1 cellular context compared by ENCODE assay signal in the genomic region with DNA sequence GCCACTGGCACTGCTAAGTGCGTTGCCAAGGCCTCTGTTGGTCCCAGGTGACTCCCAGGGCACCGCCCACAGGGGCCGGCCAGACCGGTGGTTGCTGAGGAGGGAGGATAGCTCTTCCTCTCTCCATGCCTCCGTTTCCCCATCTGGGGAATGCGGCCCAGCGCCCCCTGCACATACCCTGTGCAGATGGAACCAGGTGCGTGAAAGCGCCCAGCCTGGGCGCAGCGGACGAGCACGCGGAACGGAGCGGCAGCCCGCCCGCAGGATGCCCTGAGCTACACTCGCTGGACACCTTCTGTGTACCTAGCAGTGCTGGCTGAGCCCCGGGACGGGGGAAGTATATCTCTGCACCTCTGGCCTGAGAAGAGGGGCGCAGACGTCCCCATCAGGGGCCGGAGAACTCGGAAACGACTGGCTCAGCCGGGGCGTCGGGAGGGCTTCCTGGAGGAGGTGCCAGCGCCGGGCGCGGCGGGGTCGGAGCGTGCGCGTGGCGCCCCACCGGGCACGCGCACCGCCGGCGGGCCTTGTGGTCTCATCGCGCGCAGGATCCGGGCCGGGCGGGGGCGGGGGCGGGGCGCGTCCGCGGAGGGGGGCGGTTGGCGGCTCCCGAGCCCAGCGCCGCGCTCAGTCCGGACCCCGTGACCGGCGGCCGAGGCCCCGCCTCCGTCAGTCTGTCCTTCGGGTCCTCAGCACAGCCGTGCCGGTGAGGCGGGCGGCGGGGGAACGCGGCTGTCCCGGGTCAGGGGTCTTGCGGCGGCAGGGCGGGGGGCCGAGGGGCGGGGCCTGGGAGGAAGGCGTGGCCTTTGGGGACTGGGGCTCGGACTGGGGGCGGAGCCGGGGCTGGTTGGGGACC.
TF ChIP-seq lines count a peak whose summit lies in the region.

A gene (minus strand): TSS at position 6 of the 853 bp plus-strand sequence. CDS start 76 bp downstream, outside the sequence.
A gene with protein sequence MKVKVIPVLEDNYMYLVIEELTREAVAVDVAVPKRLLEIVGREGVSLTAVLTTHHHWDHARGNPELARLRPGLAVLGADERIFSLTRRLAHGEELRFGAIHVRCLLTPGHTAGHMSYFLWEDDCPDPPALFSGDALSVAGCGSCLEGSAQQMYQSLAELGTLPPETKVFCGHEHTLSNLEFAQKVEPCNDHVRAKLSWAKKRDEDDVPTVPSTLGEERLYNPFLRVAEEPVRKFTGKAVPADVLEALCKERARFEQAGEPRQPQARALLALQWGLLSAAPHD (plus strand): TSS at position 669 of the 853 bp plus-strand sequence. CDS start 404 bp downstream, outside the sequence.

TF ChIP-seq in K562, 482 proteins besides CTCF, POLR2A, EP300 and RAD21 (continued from another document and continues in another):
- TF ChIP-seq TAF1 (IDR thresholded peaks at IDR 0.05; ENCODE audit: control insufficient read depth, extremely low read depth, insufficient read depth, low read length, severe bottlenecking) (peak; percentile 33), SIN3A (IDR thresholded peaks at IDR 0.05; ENCODE audit: borderline replicate concordance in 2 of 2, control insufficient read depth in 1 of 2, low read depth in 2 of 2, low read length in 2 of 2) (peak in 1 of 2 experiments; percentile 21; a peak in 1 of 4 replicates), MTF1 (CRISPR knock-in tag; IDR thresholded peaks at IDR 0.05; ENCODE audit: borderline replicate concordance) (no peak), MIER1 (IDR thresholded peaks at IDR 0.05; ENCODE audit: low read depth) (no peak), GTF2E2 (tag; IDR thresholded peaks at IDR 0.05) (no peak), SUPT5H (IDR thresholded peaks at IDR 0.05) (peak; percentile 4; the same call in 1 of the 2 replicates), GATA2 (CRISPR knock-in tag; IDR thresholded peaks at IDR 0.05) (no peak), ATF7 (IDR thresholded peaks at IDR 0.05) (no peak), KLF6 (CRISPR knock-in tag; IDR thresholded peaks at IDR 0.05; ENCODE audit: borderline replicate concordance) (no peak), ETV5 (CRISPR knock-in tag; IDR thresholded peaks at IDR 0.05; ENCODE audit: low read depth) (no peak), KDM4B (IDR thresholded peaks at IDR 0.05; ENCODE audit: borderline replicate concordance in 2 of 2, low read depth in 1 of 2) (no peak), RBM25 (IDR thresholded peaks at IDR 0.05; ENCODE audit: low read depth, low read length, severe bottlenecking) (peak; percentile 99), ZNF217 (CRISPR knock-in tag; IDR thresholded peaks at IDR 0.05) (no peak), ZC3H11A (IDR thresholded peaks at IDR 0.05; ENCODE audit: low read depth, low read length) (no peak), TAF15 (IDR thresholded peaks at IDR 0.05; ENCODE audit: low read depth, low read length) (peak; percentile 72; the same call in 1 of the 2 replicates), FOXM1 (IDR thresholded peaks at IDR 0.05; ENCODE audit: low read depth) (no peak), FOXM1 (CRISPR knock-in tag; IDR thresholded peaks at IDR 0.05; ENCODE audit: low read depth) (no peak), TRIM24 (IDR thresholded peaks at IDR 0.05) (no peak), ZNF263 (CRISPR knock-in tag; IDR thresholded peaks at IDR 0.05; ENCODE audit: borderline replicate concordance) (no peak), COPS2 (conservative IDR thresholded peaks at IDR 0.05) (no peak), BCOR (IDR thresholded peaks at IDR 0.05) (peak; percentile 70; the same call in 1 of the 2 replicates), GATAD2A (IDR thresholded peaks at IDR 0.05) (no peak), PCBP1 (IDR thresholded peaks at IDR 0.05; ENCODE audit: low read depth, low read length, poor library complexity, severe bottlenecking) (peak; percentile 52), CHD4 (IDR thresholded peaks at IDR 0.05; ENCODE audit: insufficient read depth, insufficient replicate concordance, low read depth, low read length, poor library complexity, severe bottlenecking) (peak; percentile 44), SRSF3 (IDR thresholded peaks at IDR 0.05; ENCODE audit: insufficient read depth, low read length) (no peak), NFIX (CRISPR knock-in tag; IDR thresholded peaks at IDR 0.05; ENCODE audit: low read depth) (no peak), JUND (IDR thresholded peaks at IDR 0.05; ENCODE audit: borderline replicate concordance, low read depth, low read length) (no peak), JUND (tag; IDR thresholded peaks at IDR 0.05; ENCODE audit: borderline replicate concordance, low read depth, low read length) (no peak), ZNF668 (CRISPR knock-in tag; IDR thresholded peaks at IDR 0.05) (no peak), POLR2AphosphoS2 (IDR thresholded peaks at IDR 0.05; ENCODE audit: low read length) (no peak)
- TF ChIP-seq, protein P1, sequence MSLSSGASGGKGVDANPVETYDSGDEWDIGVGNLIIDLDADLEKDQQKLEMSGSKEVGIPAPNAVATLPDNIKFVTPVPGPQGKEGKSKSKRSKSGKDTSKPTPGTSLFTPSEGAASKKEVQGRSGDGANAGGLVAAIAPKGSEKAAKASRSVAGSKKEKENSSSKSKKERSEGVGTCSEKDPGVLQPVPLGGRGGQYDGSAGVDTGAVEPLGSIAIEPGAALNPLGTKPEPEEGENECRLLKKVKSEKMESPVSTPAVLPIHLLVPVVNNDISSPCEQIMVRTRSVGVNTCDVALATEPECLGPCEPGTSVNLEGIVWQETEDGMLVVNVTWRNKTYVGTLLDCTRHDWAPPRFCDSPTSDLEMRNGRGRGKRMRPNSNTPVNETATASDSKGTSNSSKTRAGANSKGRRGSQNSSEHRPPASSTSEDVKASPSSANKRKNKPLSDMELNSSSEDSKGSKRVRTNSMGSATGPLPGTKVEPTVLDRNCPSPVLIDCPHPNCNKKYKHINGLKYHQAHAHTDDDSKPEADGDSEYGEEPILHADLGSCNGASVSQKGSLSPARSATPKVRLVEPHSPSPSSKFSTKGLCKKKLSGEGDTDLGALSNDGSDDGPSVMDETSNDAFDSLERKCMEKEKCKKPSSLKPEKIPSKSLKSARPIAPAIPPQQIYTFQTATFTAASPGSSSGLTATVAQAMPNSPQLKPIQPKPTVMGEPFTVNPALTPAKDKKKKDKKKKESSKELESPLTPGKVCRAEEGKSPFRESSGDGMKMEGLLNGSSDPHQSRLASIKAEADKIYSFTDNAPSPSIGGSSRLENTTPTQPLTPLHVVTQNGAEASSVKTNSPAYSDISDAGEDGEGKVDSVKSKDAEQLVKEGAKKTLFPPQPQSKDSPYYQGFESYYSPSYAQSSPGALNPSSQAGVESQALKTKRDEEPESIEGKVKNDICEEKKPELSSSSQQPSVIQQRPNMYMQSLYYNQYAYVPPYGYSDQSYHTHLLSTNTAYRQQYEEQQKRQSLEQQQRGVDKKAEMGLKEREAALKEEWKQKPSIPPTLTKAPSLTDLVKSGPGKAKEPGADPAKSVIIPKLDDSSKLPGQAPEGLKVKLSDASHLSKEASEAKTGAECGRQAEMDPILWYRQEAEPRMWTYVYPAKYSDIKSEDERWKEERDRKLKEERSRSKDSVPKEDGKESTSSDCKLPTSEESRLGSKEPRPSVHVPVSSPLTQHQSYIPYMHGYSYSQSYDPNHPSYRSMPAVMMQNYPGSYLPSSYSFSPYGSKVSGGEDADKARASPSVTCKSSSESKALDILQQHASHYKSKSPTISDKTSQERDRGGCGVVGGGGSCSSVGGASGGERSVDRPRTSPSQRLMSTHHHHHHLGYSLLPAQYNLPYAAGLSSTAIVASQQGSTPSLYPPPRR (CRISPR knock-in tag; IDR thresholded peaks at IDR 0.05; ENCODE audit: borderline replicate concordance), result no peak
- TF ChIP-seq, protein P2, sequence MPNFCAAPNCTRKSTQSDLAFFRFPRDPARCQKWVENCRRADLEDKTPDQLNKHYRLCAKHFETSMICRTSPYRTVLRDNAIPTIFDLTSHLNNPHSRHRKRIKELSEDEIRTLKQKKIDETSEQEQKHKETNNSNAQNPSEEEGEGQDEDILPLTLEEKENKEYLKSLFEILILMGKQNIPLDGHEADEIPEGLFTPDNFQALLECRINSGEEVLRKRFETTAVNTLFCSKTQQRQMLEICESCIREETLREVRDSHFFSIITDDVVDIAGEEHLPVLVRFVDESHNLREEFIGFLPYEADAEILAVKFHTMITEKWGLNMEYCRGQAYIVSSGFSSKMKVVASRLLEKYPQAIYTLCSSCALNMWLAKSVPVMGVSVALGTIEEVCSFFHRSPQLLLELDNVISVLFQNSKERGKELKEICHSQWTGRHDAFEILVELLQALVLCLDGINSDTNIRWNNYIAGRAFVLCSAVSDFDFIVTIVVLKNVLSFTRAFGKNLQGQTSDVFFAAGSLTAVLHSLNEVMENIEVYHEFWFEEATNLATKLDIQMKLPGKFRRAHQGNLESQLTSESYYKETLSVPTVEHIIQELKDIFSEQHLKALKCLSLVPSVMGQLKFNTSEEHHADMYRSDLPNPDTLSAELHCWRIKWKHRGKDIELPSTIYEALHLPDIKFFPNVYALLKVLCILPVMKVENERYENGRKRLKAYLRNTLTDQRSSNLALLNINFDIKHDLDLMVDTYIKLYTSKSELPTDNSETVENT (CRISPR knock-in tag; IDR thresholded peaks at IDR 0.05), result no peak
- TF ChIP-seq, protein P3, sequence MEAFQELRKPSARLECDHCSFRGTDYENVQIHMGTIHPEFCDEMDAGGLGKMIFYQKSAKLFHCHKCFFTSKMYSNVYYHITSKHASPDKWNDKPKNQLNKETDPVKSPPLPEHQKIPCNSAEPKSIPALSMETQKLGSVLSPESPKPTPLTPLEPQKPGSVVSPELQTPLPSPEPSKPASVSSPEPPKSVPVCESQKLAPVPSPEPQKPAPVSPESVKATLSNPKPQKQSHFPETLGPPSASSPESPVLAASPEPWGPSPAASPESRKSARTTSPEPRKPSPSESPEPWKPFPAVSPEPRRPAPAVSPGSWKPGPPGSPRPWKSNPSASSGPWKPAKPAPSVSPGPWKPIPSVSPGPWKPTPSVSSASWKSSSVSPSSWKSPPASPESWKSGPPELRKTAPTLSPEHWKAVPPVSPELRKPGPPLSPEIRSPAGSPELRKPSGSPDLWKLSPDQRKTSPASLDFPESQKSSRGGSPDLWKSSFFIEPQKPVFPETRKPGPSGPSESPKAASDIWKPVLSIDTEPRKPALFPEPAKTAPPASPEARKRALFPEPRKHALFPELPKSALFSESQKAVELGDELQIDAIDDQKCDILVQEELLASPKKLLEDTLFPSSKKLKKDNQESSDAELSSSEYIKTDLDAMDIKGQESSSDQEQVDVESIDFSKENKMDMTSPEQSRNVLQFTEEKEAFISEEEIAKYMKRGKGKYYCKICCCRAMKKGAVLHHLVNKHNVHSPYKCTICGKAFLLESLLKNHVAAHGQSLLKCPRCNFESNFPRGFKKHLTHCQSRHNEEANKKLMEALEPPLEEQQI (IDR thresholded peaks at IDR 0.05), result no peak
- TF ChIP-seq, protein P4, sequence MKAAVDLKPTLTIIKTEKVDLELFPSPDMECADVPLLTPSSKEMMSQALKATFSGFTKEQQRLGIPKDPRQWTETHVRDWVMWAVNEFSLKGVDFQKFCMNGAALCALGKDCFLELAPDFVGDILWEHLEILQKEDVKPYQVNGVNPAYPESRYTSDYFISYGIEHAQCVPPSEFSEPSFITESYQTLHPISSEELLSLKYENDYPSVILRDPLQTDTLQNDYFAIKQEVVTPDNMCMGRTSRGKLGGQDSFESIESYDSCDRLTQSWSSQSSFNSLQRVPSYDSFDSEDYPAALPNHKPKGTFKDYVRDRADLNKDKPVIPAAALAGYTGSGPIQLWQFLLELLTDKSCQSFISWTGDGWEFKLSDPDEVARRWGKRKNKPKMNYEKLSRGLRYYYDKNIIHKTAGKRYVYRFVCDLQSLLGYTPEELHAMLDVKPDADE (conservative IDR thresholded peaks at IDR 0.05; ENCODE audit: control insufficient read depth, low read depth, low read length), result peak; percentile 72
- TF ChIP-seq, protein P5, sequence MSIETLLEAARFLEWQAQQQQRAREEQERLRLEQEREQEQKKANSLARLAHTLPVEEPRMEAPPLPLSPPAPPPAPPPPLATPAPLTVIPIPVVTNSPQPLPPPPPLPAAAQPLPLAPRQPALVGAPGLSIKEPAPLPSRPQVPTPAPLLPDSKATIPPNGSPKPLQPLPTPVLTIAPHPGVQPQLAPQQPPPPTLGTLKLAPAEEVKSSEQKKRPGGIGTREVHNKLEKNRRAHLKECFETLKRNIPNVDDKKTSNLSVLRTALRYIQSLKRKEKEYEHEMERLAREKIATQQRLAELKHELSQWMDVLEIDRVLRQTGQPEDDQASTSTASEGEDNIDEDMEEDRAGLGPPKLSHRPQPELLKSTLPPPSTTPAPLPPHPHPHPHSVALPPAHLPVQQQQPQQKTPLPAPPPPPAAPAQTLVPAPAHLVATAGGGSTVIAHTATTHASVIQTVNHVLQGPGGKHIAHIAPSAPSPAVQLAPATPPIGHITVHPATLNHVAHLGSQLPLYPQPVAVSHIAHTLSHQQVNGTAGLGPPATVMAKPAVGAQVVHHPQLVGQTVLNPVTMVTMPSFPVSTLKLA (conservative IDR thresholded peaks at IDR 0.05), result no peak
- TF ChIP-seq, protein P6, sequence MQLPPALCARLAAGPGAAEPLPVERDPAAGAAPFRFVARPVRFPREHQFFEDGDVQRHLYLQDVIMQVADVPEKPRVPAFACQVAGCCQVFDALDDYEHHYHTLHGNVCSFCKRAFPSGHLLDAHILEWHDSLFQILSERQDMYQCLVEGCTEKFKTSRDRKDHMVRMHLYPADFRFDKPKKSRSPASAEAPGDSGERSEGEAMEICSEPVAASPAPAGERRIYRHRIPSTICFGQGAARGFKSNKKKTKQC (CRISPR knock-in tag; IDR thresholded peaks at IDR 0.05), result peak; percentile 36; the same call in 1 of the 2 replicates
- TF ChIP-seq, protein P7, sequence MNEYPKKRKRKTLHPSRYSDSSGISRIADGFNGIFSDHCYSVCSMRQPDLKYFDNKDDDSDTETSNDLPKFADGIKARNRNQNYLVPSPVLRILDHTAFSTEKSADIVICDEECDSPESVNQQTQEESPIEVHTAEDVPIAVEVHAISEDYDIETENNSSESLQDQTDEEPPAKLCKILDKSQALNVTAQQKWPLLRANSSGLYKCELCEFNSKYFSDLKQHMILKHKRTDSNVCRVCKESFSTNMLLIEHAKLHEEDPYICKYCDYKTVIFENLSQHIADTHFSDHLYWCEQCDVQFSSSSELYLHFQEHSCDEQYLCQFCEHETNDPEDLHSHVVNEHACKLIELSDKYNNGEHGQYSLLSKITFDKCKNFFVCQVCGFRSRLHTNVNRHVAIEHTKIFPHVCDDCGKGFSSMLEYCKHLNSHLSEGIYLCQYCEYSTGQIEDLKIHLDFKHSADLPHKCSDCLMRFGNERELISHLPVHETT (CRISPR knock-in tag; conservative IDR thresholded peaks at IDR 0.05 in 1 of 2, IDR thresholded peaks at IDR 0.05 in 1 of 2), result peak in 1 of 2 experiments; percentile 79; a peak in 1 of 4 replicates
- TF ChIP-seq, protein P8, sequence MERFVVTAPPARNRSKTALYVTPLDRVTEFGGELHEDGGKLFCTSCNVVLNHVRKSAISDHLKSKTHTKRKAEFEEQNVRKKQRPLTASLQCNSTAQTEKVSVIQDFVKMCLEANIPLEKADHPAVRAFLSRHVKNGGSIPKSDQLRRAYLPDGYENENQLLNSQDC (CRISPR knock-in tag; IDR thresholded peaks at IDR 0.05), result no peak
